ENCODE assay signal across 8 cellular contexts in the genomic region with DNA sequence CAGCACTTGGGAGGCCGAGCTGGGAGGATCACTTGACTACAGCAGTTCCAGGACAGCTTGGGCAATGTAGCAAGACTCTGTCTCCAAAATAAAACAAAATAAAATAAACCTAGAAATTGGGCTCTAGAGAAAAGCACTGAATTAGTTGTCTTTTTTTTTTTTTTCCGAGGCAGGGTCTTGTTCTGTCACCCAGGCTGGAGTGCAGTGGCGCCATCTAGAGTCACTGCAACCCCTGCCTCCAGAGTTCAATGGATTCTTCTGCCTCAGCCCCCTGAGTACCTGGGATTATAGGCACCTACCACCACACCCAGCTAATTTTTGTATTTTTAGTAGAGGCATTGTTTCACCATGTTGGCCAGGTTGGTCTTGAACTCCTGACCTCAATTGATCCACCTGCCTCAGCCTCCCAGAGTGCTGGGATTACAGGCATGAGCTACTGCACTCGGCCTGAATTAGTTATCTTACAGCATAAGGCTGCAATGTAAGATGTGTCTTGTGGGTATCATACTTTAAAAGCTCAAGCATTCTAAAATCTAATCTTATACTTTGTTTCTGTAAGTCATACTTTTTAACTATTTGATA. TPM values are rescaled to one million over a fixed set of nuclear protein-coding genes. Genes with fewer than 3 reads are reported as not detected.
A peak's percentile ranks its signal among the peaks of the same experiment; 100 is the strongest.
DNase-seq lines count a peak whose midpoint lies in the region; ATAC-seq and TF ChIP-seq lines count a peak whose summit lies in the region.

No MANE protein-coding gene starts in this region.

- no peak overlapping the region for H3K27ac Mint-ChIP-seq in CD4-positive, CD25-positive, alpha-beta regulatory T cell
- H3K27ac Mint-ChIP-seq in activated CD4-positive, alpha-beta memory T cell treated with anti-CD3 and anti-CD28 coated beads, Interleukin-2, amount 10 ng/mL, durations not matched to agents 7 days and 5 days, result no peak overlapping the region

- peaks cover 27% of the 10 kb centered on the region for H3K27me3 Mint-ChIP-seq in CD4-positive, CD25-positive, alpha-beta regulatory T cell
- peaks cover 4% of the 10 kb centered on the region for H3K27me3 Mint-ChIP-seq in activated CD4-positive, alpha-beta memory T cell treated with anti-CD3 and anti-CD28 coated beads, Interleukin-2, amount 10 ng/mL, durations not matched to agents 7 days and 5 days

- H3K9me3 Mint-ChIP-seq in CD4-positive, CD25-positive, alpha-beta regulatory T cell, result no peaks in the 10 kb centered on the region
- no peaks in the 10 kb centered on the region for H3K9me3 Mint-ChIP-seq in activated CD4-positive, alpha-beta memory T cell treated with anti-CD3 and anti-CD28 coated beads, Interleukin-2, amount 10 ng/mL, durations not matched to agents 7 days and 5 days

- no peaks in the 10 kb centered on the region for H3K36me3 Mint-ChIP-seq in CD4-positive, CD25-positive, alpha-beta regulatory T cell
- H3K36me3 Mint-ChIP-seq in activated CD4-positive, alpha-beta memory T cell treated with anti-CD3 and anti-CD28 coated beads, Interleukin-2, amount 10 ng/mL, durations not matched to agents 7 days and 5 days (ENCODE audit: low read depth), result no peaks in the 10 kb centered on the region

- WGBS in spleen, 5 donors, result 51 to 65% (median 52%) methylated on average over 4 of the region's 4 CpGs

- DNase-seq in CD4-positive, CD25-positive, alpha-beta regulatory T cell, result peak in 2 of 3 donors; percentile 52 to 59
- peak; percentile 44 for DNase-seq in HT-29 (ENCODE audit: low spot score)
- DNase-seq in activated CD4-positive, alpha-beta memory T cell treated with anti-CD3 and anti-CD28 coated beads, Interleukin-2, amount 10 ng/mL, durations not matched to agents 7 days and 5 days, result peak; percentile 55
- peak; percentile 9 for DNase-seq in fibroblast of mammary gland (ENCODE audit: low read depth)
- no peak for DNase-seq in spleen
- DNase-seq in DMS79 treated with DMSO at 0.1 percent for 48 hours (lab: John Stamatoyannopoulos, UW), result no peak
- no peak for DNase-seq in coronary artery (ENCODE audit: low spot score)

- POLR2A ChIA-PET in activated CD4-positive, alpha-beta memory T cell treated with anti-CD3 and anti-CD28 coated beads, Interleukin-2, amount 10 ng/mL, durations not matched to agents 7 days and 5 days (lab: Charles Lee), result interaction anchor here (1.1 to 1.3 kb wide), 2 partner anchors 11 to 19 kb away, joined by 4 to 7 read pairs; a partner anchor contains a TSS

- no peaks in the 10 kb centered on the region for H3K4me1 ChIP-seq in CD4-positive, CD25-positive, alpha-beta regulatory T cell (ENCODE audit: control insufficient read depth, insufficient read depth, low read length, poor library complexity, severe bottlenecking)
- H3K4me1 ChIP-seq in spleen, result no peaks in the 10 kb centered on the region

- H3K4me1 Mint-ChIP-seq in CD4-positive, CD25-positive, alpha-beta regulatory T cell, result peaks cover 0 to 2% (median 0%) of the 10 kb centered on the region in 4 donors
- H3K4me1 Mint-ChIP-seq in activated CD4-positive, alpha-beta memory T cell treated with anti-CD3 and anti-CD28 coated beads, Interleukin-2, amount 10 ng/mL, durations not matched to agents 7 days and 5 days, result peaks cover 6% of the 10 kb centered on the region

- no peaks in the 10 kb centered on the region for H3K9me3 ChIP-seq in CD4-positive, CD25-positive, alpha-beta regulatory T cell (ENCODE audit: control insufficient read depth in 2 of 2, low read length in 2 of 2)
- no peaks in the 10 kb centered on the region for H3K9me3 ChIP-seq in spleen

- H3K27ac ChIP-seq in CD4-positive, CD25-positive, alpha-beta regulatory T cell (ENCODE audit: insufficient read depth, low read length, poor library complexity, severe bottlenecking), result no peak overlapping the region
- H3K27ac ChIP-seq in spleen (no peak overlapping the region), coronary artery (no peak overlapping the region)

- TF ChIP-seq CTCF in fibroblast of mammary gland (conservative IDR thresholded peaks at IDR 0.05; ENCODE audit: control insufficient read depth, insufficient read depth, low read depth, low read length) (peak; percentile 53), spleen (IDR thresholded peaks at IDR 0.05 in 8 of 11, conservative IDR thresholded peaks at IDR 0.05 in 3 of 11) (peak in 10 of 11 experiments; percentile 30 to 67 (median 55)), coronary artery (IDR thresholded peaks at IDR 0.05) (no peak)

- no peaks in the 10 kb centered on the region for H3K36me3 ChIP-seq in CD4-positive, CD25-positive, alpha-beta regulatory T cell (ENCODE audit: control insufficient read depth, insufficient read depth, low read length)
- no peaks in the 10 kb centered on the region for H3K36me3 ChIP-seq in spleen

- no peak for TF ChIP-seq POLR2A in spleen (IDR thresholded peaks at IDR 0.05)

- intact Hi-C loops in spleen (cut with DNase I; ENCODE audit: low total_unique reads), result no loop called here

- peak in 1 of 2 donors; percentile 52 for ATAC-seq in CD4-positive, CD25-positive, alpha-beta regulatory T cell (ENCODE audit: low read depth in 2 of 2)
- no peak for ATAC-seq in GM21390 (IDR thresholded peaks at IDR 0.05; ENCODE audit: unreplicated experiment)

- H3K27me3 ChIP-seq in CD4-positive, CD25-positive, alpha-beta regulatory T cell (ENCODE audit: control insufficient read depth, insufficient read depth, low read length), result peaks cover 3% of the 10 kb centered on the region
- peaks cover 0 to 10% (median 0%) of the 10 kb centered on the region in 7 donors for H3K27me3 ChIP-seq in spleen (replicated peaks in 1 of 7)

- no peak overlapping the region for H3K4me3 ChIP-seq in CD4-positive, CD25-positive, alpha-beta regulatory T cell (ENCODE audit: low read depth, low read length)
- no peak overlapping the region for H3K4me3 ChIP-seq in fibroblast of mammary gland (ENCODE audit: control insufficient read depth, low read depth, low read length)
- H3K4me3 ChIP-seq in spleen, result no peak overlapping the region
- no peak overlapping the region for H3K4me3 ChIP-seq in coronary artery

- peak overlapping the region in 1 of 4 donors; percentile 21 for H3K4me3 Mint-ChIP-seq in CD4-positive, CD25-positive, alpha-beta regulatory T cell
- no peak overlapping the region for H3K4me3 Mint-ChIP-seq in activated CD4-positive, alpha-beta memory T cell treated with anti-CD3 and anti-CD28 coated beads, Interleukin-2, amount 10 ng/mL, durations not matched to agents 7 days and 5 days

- CTCF ChIA-PET in activated CD4-positive, alpha-beta memory T cell treated with anti-CD3 and anti-CD28 coated beads, Interleukin-2, amount 10 ng/mL, durations not matched to agents 7 days and 5 days (lab: Charles Lee), result interaction anchor here (1.0 to 1.9 kb wide), 6 partner anchors 13 to 134 kb away, joined by 3 to 8 read pairs (median 6); a partner anchor contains a TSS

RNA-seq across cellular contexts. Expression of a gene that starts 12.8 kb away (rescaled TPM):
- total RNA-seq in CD4-positive, CD25-positive, alpha-beta regulatory T cell, result not detected
- polyA plus RNA-seq in CD4-positive, CD25-positive, alpha-beta regulatory T cell, result 1 to 10 TPM in 3 of 4 donors, under 1 TPM in 1; 0.83 to 1.7 (median 1.5) TPM
- not detected in 2 replicates for total RNA-seq in HT-29 (2014; rRNA removed; shearing (Covaris generic))
- total RNA-seq in activated CD4-positive, alpha-beta memory T cell treated with anti-CD3 and anti-CD28 coated beads, Interleukin-2, amount 10 ng/mL, durations not matched to agents 7 days and 5 days, result 1 to 10 TPM in 1 of 2 experiments, under 1 TPM in 1; 0.75 to 1.3 TPM
- total RNA-seq in spleen, result not detected
- polyA plus RNA-seq in spleen, result under 1 TPM; 0.54 to 0.64 (median 0.57) TPM

RNA-seq across cellular contexts. Expression of a gene that starts 18.1 kb away (rescaled TPM):
- 24.6 TPM for total RNA-seq in CD4-positive, CD25-positive, alpha-beta regulatory T cell
- 10 to 100 TPM; 18.5 to 30.5 (median 23.1) TPM for polyA plus RNA-seq in CD4-positive, CD25-positive, alpha-beta regulatory T cell
- total RNA-seq in HT-29 (2014; rRNA removed; shearing (Covaris generic)), result 6.7 and 8.6 TPM in 2 replicates
- total RNA-seq in activated CD4-positive, alpha-beta memory T cell treated with anti-CD3 and anti-CD28 coated beads, Interleukin-2, amount 10 ng/mL, durations not matched to agents 7 days and 5 days, result 10 to 100 TPM; 36.8 to 40.4 TPM
- total RNA-seq in spleen, result 10 to 100 TPM; 23.0 to 35.6 (median 27.3) TPM
- 1 to 10 TPM; 6.8 to 9.2 (median 9.2) TPM for polyA plus RNA-seq in spleen

Comparison
In these comparisons a context has a peak if more than half of its experiments do, and no peak if none do; other contexts are left out.
1. DNase-seq: peak in CD4-positive, CD25-positive, alpha-beta regulatory T cell (2 of 3), HT-29 (single experiment), activated CD4-positive, alpha-beta memory T cell treated with anti-CD3 and anti-CD28 coated beads, Interleukin-2, amount 10 ng/mL, durations not matched to agents 7 days and 5 days (single experiment) and fibroblast of mammary gland (single experiment); none in spleen (single experiment), DMS79 treated with DMSO at 0.1 percent for 48 hours (single experiment) and coronary artery (single experiment).